10 cellular contexts compared by ENCODE assay signal in the genomic region with DNA sequence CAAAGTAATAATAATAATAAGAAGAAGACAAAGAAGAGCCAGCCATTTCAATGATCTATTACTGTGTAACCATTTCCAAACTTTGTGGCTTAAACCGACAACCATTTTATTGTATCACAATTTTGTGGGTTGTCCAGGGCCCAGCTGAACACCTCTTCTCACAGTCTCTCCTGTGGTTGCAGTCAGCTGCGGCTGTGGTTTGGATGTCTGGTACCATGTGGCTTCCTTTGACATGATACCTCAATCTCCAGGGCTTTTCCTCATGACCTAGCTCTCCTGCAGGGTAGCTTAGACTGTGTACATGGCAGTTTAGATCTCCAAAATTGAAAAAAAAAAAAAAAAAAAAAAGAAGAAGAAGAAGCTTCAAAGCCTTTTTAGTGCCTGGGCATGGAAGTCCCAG.
DNase-seq lines count a peak whose midpoint lies in the region; ATAC-seq lines count a peak whose summit lies in the region.
"Had no signal": no experiment of that assay in that cellular context is flagged by ENCODE, and none has a peak within 500 bp of the region (broad histone marks: within the 10 kb centered on the region; RNA-seq: fewer than 3 reads in every experiment).

No MANE protein-coding gene starts in this region.

- no peak overlapping the region for H3K27ac Mint-ChIP-seq in T-cell
- H3K27ac Mint-ChIP-seq in activated naive CD8-positive, alpha-beta T cell treated with anti-CD3 and anti-CD28 coated beads, Interleukin-2, amount 50 U/mL, for 24 hours, result no peak overlapping the region

- CTCF ChIA-PET in T-cell (lab: Charles Lee), result interaction anchor here (0.6 to 0.7 kb wide), 3 partner anchors 34 to 259 kb away, joined by 3 to 7 read pairs (median 5); no protein-coding TSS in a partner anchor

- peak; percentile 3 to 54 (median 26) for DNase-seq in T-cell
- DNase-seq in activated naive CD8-positive, alpha-beta T cell treated with anti-CD3 and anti-CD28 coated beads, Interleukin-2, amount 50 U/mL, for 24 hours, result peak; percentile 33
- peak; percentile 14 for DNase-seq in stimulated activated CD8-positive, alpha-beta memory T cell treated with anti-CD3 and anti-CD28 coated beads, Interleukin-12 subunit alpha, Interleukin-12 subunit beta, amount 100 ng/mL, for 1 hour (ENCODE audit: low read depth)
- DNase-seq in NCI-H2081 treated with DMSO at 0.1 percent for 48 hours (lab: John Stamatoyannopoulos, UW), result no peak
- DNase-seq in DMS153 treated with DMSO at 0.1 percent for 48 hours (lab: John Stamatoyannopoulos, UW; ENCODE audit: unreplicated experiment), result no peak
- DNase-seq: foreskin melanocyte, NCI-H2107 had no signal

- peaks cover 5% of the 10 kb centered on the region for H3K36me3 Mint-ChIP-seq in T-cell
- H3K36me3 Mint-ChIP-seq in activated naive CD8-positive, alpha-beta T cell treated with anti-CD3 and anti-CD28 coated beads, Interleukin-2, amount 50 U/mL, for 24 hours (ENCODE audit: low read depth), result peaks cover 2% of the 10 kb centered on the region

- ATAC-seq in HG02610 (IDR thresholded peaks at IDR 0.05; ENCODE audit: unreplicated experiment), result peak; percentile 55
- peak; percentile 58 to 83 (median 78) for ATAC-seq in T-cell (replicated peaks in 1 of 4)
- ATAC-seq in activated naive CD8-positive, alpha-beta T cell treated with anti-CD3 and anti-CD28 coated beads, Interleukin-2, amount 50 U/mL, for 24 hours, result peak; percentile 80
- ATAC-seq in HG03469 (IDR thresholded peaks at IDR 0.05; ENCODE audit: unreplicated experiment), result no peak
- ATAC-seq in GM18519 (IDR thresholded peaks at IDR 0.05; ENCODE audit: low FRiP score, unreplicated experiment), result no peak

- H3K27me3 Mint-ChIP-seq in T-cell, result no peaks in the 10 kb centered on the region
- no peaks in the 10 kb centered on the region for H3K27me3 Mint-ChIP-seq in activated naive CD8-positive, alpha-beta T cell treated with anti-CD3 and anti-CD28 coated beads, Interleukin-2, amount 50 U/mL, for 24 hours

- no peaks in the 10 kb centered on the region for H3K9me3 Mint-ChIP-seq in T-cell
- H3K9me3 Mint-ChIP-seq in activated naive CD8-positive, alpha-beta T cell treated with anti-CD3 and anti-CD28 coated beads, Interleukin-2, amount 50 U/mL, for 24 hours, result no peaks in the 10 kb centered on the region

- H3K4me3 Mint-ChIP-seq in T-cell, result no peak overlapping the region
- H3K4me3 Mint-ChIP-seq in activated naive CD8-positive, alpha-beta T cell treated with anti-CD3 and anti-CD28 coated beads, Interleukin-2, amount 50 U/mL, for 24 hours, result no peak overlapping the region

- POLR2A ChIA-PET in T-cell (lab: Charles Lee), result interaction anchor here (0.6 to 0.9 kb wide), 5 partner anchors 10 to 659 kb away, joined by 3 to 15 read pairs (median 7); no protein-coding TSS in a partner anchor

- H3K4me1 Mint-ChIP-seq in T-cell, result peaks cover 39 to 44% (median 41%) of the 10 kb centered on the region in 3 donors
- peaks cover 22% of the 10 kb centered on the region for H3K4me1 Mint-ChIP-seq in activated naive CD8-positive, alpha-beta T cell treated with anti-CD3 and anti-CD28 coated beads, Interleukin-2, amount 50 U/mL, for 24 hours

Comparison
In these comparisons a context has a peak if more than half of its experiments do, and no peak if none do; other contexts are left out.
1. ATAC-seq: peak in HG02610 (single experiment), T-cell (4 of 4) and activated naive CD8-positive, alpha-beta T cell treated with anti-CD3 and anti-CD28 coated beads, Interleukin-2, amount 50 U/mL, for 24 hours (single experiment); none in HG03469 (single experiment) and GM18519 (single experiment).
2. DNase-seq: peak in T-cell (34 of 34), activated naive CD8-positive, alpha-beta T cell treated with anti-CD3 and anti-CD28 coated beads, Interleukin-2, amount 50 U/mL, for 24 hours (single experiment) and stimulated activated CD8-positive, alpha-beta memory T cell treated with anti-CD3 and anti-CD28 coated beads, Interleukin-12 subunit alpha, Interleukin-12 subunit beta, amount 100 ng/mL, for 1 hour (single experiment); none in NCI-H2081 treated with DMSO at 0.1 percent for 48 hours (single experiment) and DMS153 treated with DMSO at 0.1 percent for 48 hours (single experiment).